In genomic region chrX:93177930-93178329, GRCh38 we compare ENCODE assay signal across 10 cellular contexts.
"Had no signal": no experiment of that assay in that cellular context is flagged by ENCODE, and none has a peak within 500 bp of the region (broad histone marks: within the 10 kb centered on the region; RNA-seq: fewer than 3 reads in every experiment).

No MANE protein-coding gene starts in this region.

- FAIRE-seq: H1, H54 had no signal

- DNase-seq: GM23248, H9, HCEC 1CT, HFFc6, IMR-90, KBM-7 had no signal

- H3K4me3 ChIP-seq: GM23248 had no signal

- H3K4me2 ChIP-seq: KMS-11 had no signal

- H2AFZ ChIP-seq: GM23248 had no signal

- H3K9ac ChIP-seq: GM23248, KMS-11 had no signal

- H3K27ac ChIP-seq: GM23248, HL-60, KMS-11 had no signal
